ENCODE assay signal across 8 cellular contexts in genomic region chr16:12539185-12539929, GRCh38.
DNase-seq lines count a peak whose midpoint lies in the region; ATAC-seq, FAIRE-seq and TF ChIP-seq lines count a peak whose summit lies in the region.
"Had no signal": no experiment of that assay in that cellular context is flagged by ENCODE, and none has a peak within 500 bp of the region (broad histone marks: within the 10 kb centered on the region; RNA-seq: fewer than 3 reads in every experiment).

No MANE protein-coding gene starts in this region.

- H3K9me3 ChIP-seq in small intestine (ENCODE audit: control insufficient read depth, low read depth) (no peaks in the 10 kb centered on the region), heart left ventricle (no peaks in the 10 kb centered on the region), Peyer's patch (no peaks in the 10 kb centered on the region)
- H3K9me3 ChIP-seq: gastrocnemius medialis had no signal

- TF ChIP-seq CTCF in dorsolateral prefrontal cortex (IDR thresholded peaks at IDR 0.05 in 54 of 56, conservative IDR thresholded peaks at IDR 0.05 in 2 of 56; ENCODE audit: low read depth in 1 of 56, partially characterized antibody in 56 of 56) (no peak), heart left ventricle (IDR thresholded peaks at IDR 0.05) (no peak), Peyer's patch (IDR thresholded peaks at IDR 0.05) (no peak)

- H3K4me3 Mint-ChIP-seq in activated naive CD4-positive, alpha-beta T cell treated with anti-CD3 and anti-CD28 coated beads for 36 hours = no peak overlapping the region

- intact Hi-C loops in activated naive CD4-positive, alpha-beta T cell treated with anti-CD3 and anti-CD28 coated beads for 36 hours (cut with micrococcal nuclease) = loop anchor here (1.0 to 5.0 kb wide), 11 partner anchors 12 to 757 kb away; partner anchors contain the start of gene CPPED1
- intact Hi-C loops in dorsolateral prefrontal cortex (cut with DNase I) = no loop called here
- intact Hi-C loops in heart left ventricle (cut with DNase I) = no loop called here

- peaks cover 1% of the 10 kb centered on the region for H3K36me3 Mint-ChIP-seq in activated naive CD4-positive, alpha-beta T cell treated with anti-CD3 and anti-CD28 coated beads for 36 hours (ENCODE audit: low read depth)

- H3K9me3 Mint-ChIP-seq in activated naive CD4-positive, alpha-beta T cell treated with anti-CD3 and anti-CD28 coated beads for 36 hours = no peaks in the 10 kb centered on the region

- DNase-seq in GM19239 (ENCODE audit: insufficient read length, low spot score) (no peak), small intestine (peak; percentile 30), dorsolateral prefrontal cortex (no peak), heart left ventricle (no peak), Peyer's patch (no peak)
- DNase-seq in activated naive CD4-positive, alpha-beta T cell treated with anti-CD3 and anti-CD28 coated beads for 36 hours = peak; percentile 84
- DNase-seq: gastrocnemius medialis had no signal

- WGBS in small intestine, 3 donors = 24 to 35% (median 29%) methylated on average over 8 of the region's 8 CpGs
- WGBS in heart left ventricle, 4 donors = 76 to 91% (median 82%) methylated on average over 8 of the region's 8 CpGs

- peaks cover 58% of the 10 kb centered on the region for H3K4me1 Mint-ChIP-seq in activated naive CD4-positive, alpha-beta T cell treated with anti-CD3 and anti-CD28 coated beads for 36 hours (ENCODE audit: low read depth)

- H3K27me3 ChIP-seq in small intestine (ENCODE audit: control insufficient read depth in 2 of 2, insufficient read depth in 2 of 2, low read length in 2 of 2) = no peaks in the 10 kb centered on the region
- no peaks in the 10 kb centered on the region for H3K27me3 ChIP-seq in dorsolateral prefrontal cortex
- no peaks in the 10 kb centered on the region for H3K27me3 ChIP-seq in heart left ventricle
- no peaks in the 10 kb centered on the region for H3K27me3 ChIP-seq in Peyer's patch
- H3K27me3 ChIP-seq: gastrocnemius medialis had no signal

- H3K36me3 ChIP-seq in small intestine (ENCODE audit: control insufficient read depth in 2 of 2, insufficient read depth in 2 of 2, low read length in 2 of 2) = no peaks in the 10 kb centered on the region
- no peaks in the 10 kb centered on the region for H3K36me3 ChIP-seq in heart left ventricle
- H3K36me3 ChIP-seq in Peyer's patch = no peaks in the 10 kb centered on the region
- H3K36me3 ChIP-seq: gastrocnemius medialis had no signal

- ATAC-seq in HG03108 (IDR thresholded peaks at IDR 0.05; ENCODE audit: unreplicated experiment) = peak; percentile 34
- ATAC-seq in heart left ventricle = no peak
- ATAC-seq: gastrocnemius medialis had no signal

- CTCF ChIA-PET in activated naive CD4-positive, alpha-beta T cell treated with anti-CD3 and anti-CD28 coated beads for 36 hours (lab: Charles Lee) = interaction anchor here (1.5 kb wide), 1 partner anchor 34 kb away, joined by 4 read pairs; no protein-coding TSS in a partner anchor

- FAIRE-seq in GM19239 (lab: Jason Lieb, UNC) (peak; percentile 78), small intestine (lab: Jason Lieb, UNC) (no peak)

- H3K27me3 Mint-ChIP-seq in activated naive CD4-positive, alpha-beta T cell treated with anti-CD3 and anti-CD28 coated beads for 36 hours (ENCODE audit: low read depth) = no peaks in the 10 kb centered on the region

- H3K27ac ChIP-seq in small intestine (ENCODE audit: low read depth in 1 of 2, low read length in 1 of 2) = no peak overlapping the region
- H3K27ac ChIP-seq in dorsolateral prefrontal cortex = peak overlapping the region in 17 of 59 donors; percentile 0 to 67 (median 38)
- peak overlapping the region in 1 of 12 donors; percentile 24 for H3K27ac ChIP-seq in heart left ventricle
- no peak overlapping the region for H3K27ac ChIP-seq in Peyer's patch
- H3K27ac ChIP-seq: gastrocnemius medialis had no signal

- peak overlapping the region; percentile 89 for H3K27ac Mint-ChIP-seq in activated naive CD4-positive, alpha-beta T cell treated with anti-CD3 and anti-CD28 coated beads for 36 hours

- H3K4me3 ChIP-seq in small intestine (ENCODE audit: low read depth in 1 of 2, low read length in 2 of 2) (no peak overlapping the region), dorsolateral prefrontal cortex (no peak overlapping the region), heart left ventricle (no peak overlapping the region), Peyer's patch (no peak overlapping the region)
- H3K4me3 ChIP-seq: gastrocnemius medialis had no signal

- H3K4me1 ChIP-seq in small intestine (ENCODE audit: control insufficient read depth in 2 of 2, insufficient read depth in 1 of 2, low read depth in 1 of 2, low read length in 1 of 2) (no peaks in the 10 kb centered on the region), heart left ventricle (peaks cover 0 to 14% (median 5%) of the 10 kb centered on the region in 12 donors), Peyer's patch (peaks cover 0 to 16% (median 2%) of the 10 kb centered on the region in 4 donors)
- H3K4me1 ChIP-seq: gastrocnemius medialis had no signal

- TF ChIP-seq POLR2A in heart left ventricle (IDR thresholded peaks at IDR 0.05) (no peak), Peyer's patch (IDR thresholded peaks at IDR 0.05) (no peak)

Comparison
In these comparisons a context has a peak if more than half of its experiments do, and no peak if none do; other contexts are left out.
1. DNase-seq: peak in activated naive CD4-positive, alpha-beta T cell treated with anti-CD3 and anti-CD28 coated beads for 36 hours (single experiment) and small intestine (single experiment); none in GM19239 (single experiment), dorsolateral prefrontal cortex (0 of 10), heart left ventricle (0 of 5) and Peyer's patch (0 of 3).